ENCODE assay signal across 1 cellular context in the genomic region with DNA sequence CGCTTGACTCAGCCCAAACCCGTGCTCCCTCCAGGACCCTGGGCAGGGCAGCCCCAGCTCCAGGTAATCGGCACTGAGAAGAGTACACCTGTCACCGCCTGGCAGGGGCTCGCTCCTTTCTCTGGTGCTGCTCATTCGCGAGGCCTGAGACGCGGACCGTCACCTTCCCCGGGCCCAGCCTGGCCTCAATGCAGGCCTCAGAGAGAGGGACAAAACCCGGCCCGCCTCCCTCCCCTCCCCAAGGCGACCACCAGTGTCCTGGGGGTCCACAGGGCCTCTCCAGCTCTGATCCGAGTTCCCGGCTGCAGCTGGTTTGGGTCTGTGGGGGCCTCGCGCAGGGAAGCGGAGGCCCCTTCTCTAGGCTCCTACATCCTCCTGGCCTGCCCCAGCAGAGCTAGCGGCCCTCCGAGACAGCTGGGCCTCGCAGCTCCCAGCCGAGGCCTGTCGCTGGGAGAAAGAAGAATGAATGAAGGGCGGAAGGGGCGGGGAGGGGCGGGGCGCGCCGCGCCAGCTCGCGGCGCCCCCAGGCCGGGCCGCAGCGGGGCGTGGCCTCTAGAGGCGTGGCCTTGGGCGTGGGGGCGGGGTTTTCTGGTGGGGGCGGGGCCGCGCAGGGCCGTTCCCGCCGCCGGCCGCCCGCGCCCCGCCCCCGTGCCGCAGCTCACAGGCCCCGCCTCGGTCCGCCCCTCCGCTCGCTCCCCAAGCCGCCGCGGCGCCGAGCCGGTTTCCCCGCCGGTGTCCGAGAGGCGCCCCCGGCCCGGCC.
TF ChIP-seq lines count a peak whose summit lies in the region.

A gene (plus strand): TSS at position 688 of the 760 bp plus-strand sequence. CDS start 187 bp downstream, outside the sequence.

TF ChIP-seq in GM12878, 131 proteins besides CTCF, POLR2A, EP300 and RAD21 (continued from another document):
- TF ChIP-seq, protein P1, sequence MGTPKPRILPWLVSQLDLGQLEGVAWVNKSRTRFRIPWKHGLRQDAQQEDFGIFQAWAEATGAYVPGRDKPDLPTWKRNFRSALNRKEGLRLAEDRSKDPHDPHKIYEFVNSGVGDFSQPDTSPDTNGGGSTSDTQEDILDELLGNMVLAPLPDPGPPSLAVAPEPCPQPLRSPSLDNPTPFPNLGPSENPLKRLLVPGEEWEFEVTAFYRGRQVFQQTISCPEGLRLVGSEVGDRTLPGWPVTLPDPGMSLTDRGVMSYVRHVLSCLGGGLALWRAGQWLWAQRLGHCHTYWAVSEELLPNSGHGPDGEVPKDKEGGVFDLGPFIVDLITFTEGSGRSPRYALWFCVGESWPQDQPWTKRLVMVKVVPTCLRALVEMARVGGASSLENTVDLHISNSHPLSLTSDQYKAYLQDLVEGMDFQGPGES (IDR thresholded peaks at IDR 0.05), result no peak
- TF ChIP-seq MYB (IDR thresholded peaks at IDR 0.05; ENCODE audit: borderline replicate concordance, low read depth, low read length) (no peak), ZNF24 (IDR thresholded peaks at IDR 0.05) (peak; percentile 92), NR2C1 (IDR thresholded peaks at IDR 0.05) (no peak), ZBED1 (IDR thresholded peaks at IDR 0.05; ENCODE audit: borderline replicate concordance) (no peak), NFXL1 (IDR thresholded peaks at IDR 0.05; ENCODE audit: borderline replicate concordance) (no peak), RAD51 (IDR thresholded peaks at IDR 0.05) (no peak), TAF1 (IDR thresholded peaks at IDR 0.05; ENCODE audit: borderline replicate concordance, low read depth, low read length) (peak; percentile 50; the same call in 1 of the 2 replicates), ZSCAN29 (IDR thresholded peaks at IDR 0.05) (no peak), STAT3 (IDR thresholded peaks at IDR 0.05; ENCODE audit: low read depth, low read length) (no peak), TCF12 (IDR thresholded peaks at IDR 0.05; ENCODE audit: low read depth, low read length) (no peak), NR2C2 (IDR thresholded peaks at IDR 0.05; ENCODE audit: borderline replicate concordance, control insufficient read depth, insufficient read length, low read depth) (no peak), LARP7 (IDR thresholded peaks at IDR 0.05) (0 out of 2 replicates have a peak, but pooled peaks have one; percentile 21), CHD2 (IDR thresholded peaks at IDR 0.05; ENCODE audit: borderline replicate concordance, low read depth, low read length) (no peak), ETV6 (conservative IDR thresholded peaks at IDR 0.05 in 1 of 2, IDR thresholded peaks at IDR 0.05 in 1 of 2; ENCODE audit: borderline replicate concordance in 1 of 2, low read depth in 1 of 2) (no peak), NRF1 (conservative IDR thresholded peaks at IDR 0.05; ENCODE audit: low read depth, low read length) (no peak), FOS (IDR thresholded peaks at IDR 0.05; ENCODE audit: borderline replicate concordance, extremely low read depth, insufficient read length) (no peak), TBL1XR1 (IDR thresholded peaks at IDR 0.05; ENCODE audit: low read depth, low read length) (no peak), EGR1 (IDR thresholded peaks at IDR 0.05; ENCODE audit: borderline replicate concordance in 1 of 2, low read depth in 2 of 2, low read length in 2 of 2) (peak in 1 of 2 experiments; percentile 61; a peak in 2 of 3 replicates), CREB1 (IDR thresholded peaks at IDR 0.05; ENCODE audit: low read depth) (no peak), CEBPB (IDR thresholded peaks at IDR 0.05; ENCODE audit: borderline replicate concordance in 1 of 2, low read depth in 2 of 2, low read length in 2 of 2) (no peak), NR2F1 (conservative IDR thresholded peaks at IDR 0.05) (no peak)
- TF ChIP-seq, protein P2, sequence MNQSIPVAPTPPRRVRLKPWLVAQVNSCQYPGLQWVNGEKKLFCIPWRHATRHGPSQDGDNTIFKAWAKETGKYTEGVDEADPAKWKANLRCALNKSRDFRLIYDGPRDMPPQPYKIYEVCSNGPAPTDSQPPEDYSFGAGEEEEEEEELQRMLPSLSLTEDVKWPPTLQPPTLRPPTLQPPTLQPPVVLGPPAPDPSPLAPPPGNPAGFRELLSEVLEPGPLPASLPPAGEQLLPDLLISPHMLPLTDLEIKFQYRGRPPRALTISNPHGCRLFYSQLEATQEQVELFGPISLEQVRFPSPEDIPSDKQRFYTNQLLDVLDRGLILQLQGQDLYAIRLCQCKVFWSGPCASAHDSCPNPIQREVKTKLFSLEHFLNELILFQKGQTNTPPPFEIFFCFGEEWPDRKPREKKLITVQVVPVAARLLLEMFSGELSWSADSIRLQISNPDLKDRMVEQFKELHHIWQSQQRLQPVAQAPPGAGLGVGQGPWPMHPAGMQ (IDR thresholded peaks at IDR 0.05; ENCODE audit: borderline replicate concordance), result no peak
- TF ChIP-seq, protein P3, sequence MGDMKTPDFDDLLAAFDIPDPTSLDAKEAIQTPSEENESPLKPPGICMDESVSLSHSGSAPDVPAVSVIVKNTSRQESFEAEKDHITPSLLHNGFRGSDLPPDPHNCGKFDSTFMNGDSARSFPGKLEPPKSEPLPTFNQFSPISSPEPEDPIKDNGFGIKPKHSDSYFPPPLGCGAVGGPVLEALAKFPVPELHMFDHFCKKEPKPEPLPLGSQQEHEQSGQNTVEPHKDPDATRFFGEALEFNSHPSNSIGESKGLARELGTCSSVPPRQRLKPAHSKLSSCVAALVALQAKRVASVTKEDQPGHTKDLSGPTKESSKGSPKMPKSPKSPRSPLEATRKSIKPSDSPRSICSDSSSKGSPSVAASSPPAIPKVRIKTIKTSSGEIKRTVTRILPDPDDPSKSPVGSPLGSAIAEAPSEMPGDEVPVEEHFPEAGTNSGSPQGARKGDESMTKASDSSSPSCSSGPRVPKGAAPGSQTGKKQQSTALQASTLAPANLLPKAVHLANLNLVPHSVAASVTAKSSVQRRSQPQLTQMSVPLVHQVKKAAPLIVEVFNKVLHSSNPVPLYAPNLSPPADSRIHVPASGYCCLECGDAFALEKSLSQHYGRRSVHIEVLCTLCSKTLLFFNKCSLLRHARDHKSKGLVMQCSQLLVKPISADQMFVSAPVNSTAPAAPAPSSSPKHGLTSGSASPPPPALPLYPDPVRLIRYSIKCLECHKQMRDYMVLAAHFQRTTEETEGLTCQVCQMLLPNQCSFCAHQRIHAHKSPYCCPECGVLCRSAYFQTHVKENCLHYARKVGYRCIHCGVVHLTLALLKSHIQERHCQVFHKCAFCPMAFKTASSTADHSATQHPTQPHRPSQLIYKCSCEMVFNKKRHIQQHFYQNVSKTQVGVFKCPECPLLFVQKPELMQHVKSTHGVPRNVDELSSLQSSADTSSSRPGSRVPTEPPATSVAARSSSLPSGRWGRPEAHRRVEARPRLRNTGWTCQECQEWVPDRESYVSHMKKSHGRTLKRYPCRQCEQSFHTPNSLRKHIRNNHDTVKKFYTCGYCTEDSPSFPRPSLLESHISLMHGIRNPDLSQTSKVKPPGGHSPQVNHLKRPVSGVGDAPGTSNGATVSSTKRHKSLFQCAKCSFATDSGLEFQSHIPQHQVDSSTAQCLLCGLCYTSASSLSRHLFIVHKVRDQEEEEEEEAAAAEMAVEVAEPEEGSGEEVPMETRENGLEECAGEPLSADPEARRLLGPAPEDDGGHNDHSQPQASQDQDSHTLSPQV (IDR thresholded peaks at IDR 0.05), result no peak
- TF ChIP-seq, protein P4, sequence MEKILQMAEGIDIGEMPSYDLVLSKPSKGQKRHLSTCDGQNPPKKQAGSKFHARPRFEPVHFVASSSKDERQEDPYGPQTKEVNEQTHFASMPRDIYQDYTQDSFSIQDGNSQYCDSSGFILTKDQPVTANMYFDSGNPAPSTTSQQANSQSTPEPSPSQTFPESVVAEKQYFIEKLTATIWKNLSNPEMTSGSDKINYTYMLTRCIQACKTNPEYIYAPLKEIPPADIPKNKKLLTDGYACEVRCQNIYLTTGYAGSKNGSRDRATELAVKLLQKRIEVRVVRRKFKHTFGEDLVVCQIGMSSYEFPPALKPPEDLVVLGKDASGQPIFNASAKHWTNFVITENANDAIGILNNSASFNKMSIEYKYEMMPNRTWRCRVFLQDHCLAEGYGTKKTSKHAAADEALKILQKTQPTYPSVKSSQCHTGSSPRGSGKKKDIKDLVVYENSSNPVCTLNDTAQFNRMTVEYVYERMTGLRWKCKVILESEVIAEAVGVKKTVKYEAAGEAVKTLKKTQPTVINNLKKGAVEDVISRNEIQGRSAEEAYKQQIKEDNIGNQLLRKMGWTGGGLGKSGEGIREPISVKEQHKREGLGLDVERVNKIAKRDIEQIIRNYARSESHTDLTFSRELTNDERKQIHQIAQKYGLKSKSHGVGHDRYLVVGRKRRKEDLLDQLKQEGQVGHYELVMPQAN (conservative IDR thresholded peaks at IDR 0.05), result peak; percentile 50; the same call in 1 of the 2 replicates
